Comparison of ENCODE assay signal across 9 cellular contexts in genomic region chr20:48682529-48683385, GRCh38.
A peak's percentile ranks its signal among the peaks of the same experiment; 100 is the strongest.
DNase-seq lines count a peak whose midpoint lies in the region; ATAC-seq and TF ChIP-seq lines count a peak whose summit lies in the region.
"Had no signal": no experiment of that assay in that cellular context is flagged by ENCODE, and none has a peak within 500 bp of the region (broad histone marks: within the 10 kb centered on the region; RNA-seq: fewer than 3 reads in every experiment).

No MANE protein-coding gene starts in this region.

- no peak overlapping the region for H3K4me3 ChIP-seq in brain microvascular endothelial cell (ENCODE audit: low read depth, low read length)
- H3K4me3 ChIP-seq in smooth muscle cell: peak overlapping the region; percentile 10

- H3K4me2 ChIP-seq in smooth muscle cell: peak overlapping the region; percentile 66

- TF ChIP-seq CTCF in brain microvascular endothelial cell (IDR thresholded peaks at IDR 0.05; ENCODE audit: low read depth, low read length, missing control alignments) (no peak), smooth muscle cell (IDR thresholded peaks at IDR 0.05; ENCODE audit: borderline replicate concordance, insufficient read depth, poor library complexity, severe bottlenecking) (no peak)

- H3K9me3 ChIP-seq in smooth muscle cell (replicated peaks; ENCODE audit: low read depth): no peaks in the 10 kb centered on the region

- H3K9me3 Mint-ChIP-seq in immature natural killer cell: no peaks in the 10 kb centered on the region
- H3K9me3 Mint-ChIP-seq in effector memory CD8-positive, alpha-beta T cell: no peaks in the 10 kb centered on the region

- H3K27ac Mint-ChIP-seq in immature natural killer cell: peak overlapping the region in 5 of 6 donors; percentile 10 to 81 (median 68)
- no peak overlapping the region for H3K27ac Mint-ChIP-seq in effector memory CD8-positive, alpha-beta T cell

- H3K4me1 Mint-ChIP-seq in immature natural killer cell: peaks cover 57 to 59% of the 10 kb centered on the region in 2 donors
- H3K4me1 Mint-ChIP-seq in effector memory CD8-positive, alpha-beta T cell (ENCODE audit: low read depth in 2 of 2): peaks cover 24 to 29% of the 10 kb centered on the region in 2 donors

- H3K36me3 ChIP-seq in brain microvascular endothelial cell (replicated peaks) (peaks cover 6% of the 10 kb centered on the region), smooth muscle cell (ENCODE audit: low read depth) (no peaks in the 10 kb centered on the region)

- H2AFZ ChIP-seq in smooth muscle cell (ENCODE audit: low read depth): no peak overlapping the region

- peak; percentile 77 for DNase-seq in Daoy (ENCODE audit: low read depth)
- DNase-seq in NCI-H2171 treated with DMSO at 0.1 percent for 48 hours (lab: John Stamatoyannopoulos, UW): peak; percentile 99
- DNase-seq in brain microvascular endothelial cell: peak; percentile 77
- DNase-seq in immature natural killer cell: no peak
- DNase-seq in smooth muscle cell (lab: John Stamatoyannopoulos, UW; ENCODE audit: unreplicated experiment): no peak
- no peak for DNase-seq in effector memory CD8-positive, alpha-beta T cell

- H3K4me3 Mint-ChIP-seq in immature natural killer cell: no peak overlapping the region
- H3K4me3 Mint-ChIP-seq in effector memory CD8-positive, alpha-beta T cell: no peak overlapping the region

- whole genome bisulfite sequencing in smooth muscle cell (ENCODE audit: low lambda C conversion rate): 34% methylated on average over 18 of the region's 18 CpGs

- in situ Hi-C loops in brain microvascular endothelial cell (cut with HindIII; ENCODE audit: low pct_ligation_motif_present, low sequenced_read_pairs): no loop called here

- H3K27ac ChIP-seq in brain microvascular endothelial cell (no peak overlapping the region), smooth muscle cell (ENCODE audit: low read depth) (no peak overlapping the region)
- H3K27ac ChIP-seq: epithelial cell of prostate had no signal

- no peak for ATAC-seq in effector memory CD8-positive, alpha-beta T cell (replicated peaks)
- no peak for ATAC-seq in HG03439 (IDR thresholded peaks at IDR 0.05; ENCODE audit: unreplicated experiment)
- no peak for ATAC-seq in HG02588 (IDR thresholded peaks at IDR 0.05; ENCODE audit: unreplicated experiment)

- no peak overlapping the region for H3K9ac ChIP-seq in smooth muscle cell (ENCODE audit: low read depth)

- peaks cover 46% of the 10 kb centered on the region for H3K4me1 ChIP-seq in smooth muscle cell (ENCODE audit: low read depth)

- H3K79me2 ChIP-seq in smooth muscle cell (ENCODE audit: low read depth): no peaks in the 10 kb centered on the region

- H4K20me1 ChIP-seq in smooth muscle cell (ENCODE audit: low read depth): no peaks in the 10 kb centered on the region

- H3K27me3 ChIP-seq in brain microvascular endothelial cell (replicated peaks) (no peaks in the 10 kb centered on the region), smooth muscle cell (ENCODE audit: low read depth) (no peaks in the 10 kb centered on the region)

- H3K36me3 Mint-ChIP-seq in immature natural killer cell: peaks cover 7 to 32% (median 21%) of the 10 kb centered on the region in 3 donors
- H3K36me3 Mint-ChIP-seq in effector memory CD8-positive, alpha-beta T cell (ENCODE audit: insufficient read depth): peaks cover 49% of the 10 kb centered on the region

- peaks cover 1 to 45% (median 19%) of the 10 kb centered on the region in 3 donors for H3K27me3 Mint-ChIP-seq in immature natural killer cell (ENCODE audit: low read depth in 3 of 3)
- H3K27me3 Mint-ChIP-seq in effector memory CD8-positive, alpha-beta T cell: no peaks in the 10 kb centered on the region

- peaks cover 7% of the 10 kb centered on the region for H3F3A ChIP-seq in smooth muscle cell (ENCODE audit: low read depth)

Comparison
In these comparisons a context has a peak if more than half of its experiments do, and no peak if none do; other contexts are left out.
1. DNase-seq: peak in Daoy (single experiment), NCI-H2171 treated with DMSO at 0.1 percent for 48 hours (single experiment) and brain microvascular endothelial cell (single experiment); none in immature natural killer cell (0 of 3), smooth muscle cell (single experiment) and effector memory CD8-positive, alpha-beta T cell (0 of 3).
2. H3K27ac Mint-ChIP-seq: peak in immature natural killer cell (5 of 6); none in effector memory CD8-positive, alpha-beta T cell (0 of 2).